ENCODE assay signal across 11 cellular contexts in genomic region chr6:123965894-123966293, GRCh38.
DNase-seq lines count a peak whose midpoint lies in the region; ATAC-seq and TF ChIP-seq lines count a peak whose summit lies in the region.
"Had no signal": no experiment of that assay in that cellular context is flagged by ENCODE, and none has a peak within 500 bp of the region (broad histone marks: within the 10 kb centered on the region; RNA-seq: fewer than 3 reads in every experiment).

No MANE protein-coding gene starts in this region.

- no peak overlapping the region for H3K4me3 Mint-ChIP-seq in progenitor cell of endocrine pancreas (ENCODE audit: low read depth)
- H3K4me3 Mint-ChIP-seq: stimulated activated memory B cell treated with anti-CD40 and anti-IgM and Interleukin-4, amounts not matched to agents 10 μg/mL and 1 μg/mL and 100 μg/mL, for 72 hours had no signal

- DNase-seq in NCI-H1092 treated with DMSO at 0.1 percent for 48 hours (lab: John Stamatoyannopoulos, UW) (peak; percentile 66), NCI-H1092 (lab: John Stamatoyannopoulos, UW) (no peak), NCI-H774 (lab: John Stamatoyannopoulos, UW) (peak; percentile 64), globus pallidus (ENCODE audit: low spot score) (peak; percentile 67), progenitor cell of endocrine pancreas (ENCODE audit: low spot score, unreplicated experiment) (no peak)
- DNase-seq in activated CD4-positive, alpha-beta T cell treated with anti-CD3 and anti-CD28 coated beads for 48 hours, result no peak
- DNase-seq: activated T-cell treated with anti-CD3 and anti-CD28 coated beads, Interleukin-2, amount 50 U/mL, for 1 hour; SIG-M5 had no signal

- ATAC-seq in GM19035 (IDR thresholded peaks at IDR 0.05; ENCODE audit: unreplicated experiment) (no peak), HG02763 (IDR thresholded peaks at IDR 0.05; ENCODE audit: unreplicated experiment) (no peak)
- ATAC-seq: stimulated activated memory B cell treated with anti-CD40 and anti-IgM and Interleukin-4, amounts not matched to agents 10 μg/mL and 1 μg/mL and 100 μg/mL, for 72 hours had no signal

- peaks cover 3% of the 10 kb centered on the region for H3K27me3 Mint-ChIP-seq in progenitor cell of endocrine pancreas
- H3K27me3 Mint-ChIP-seq: stimulated activated memory B cell treated with anti-CD40 and anti-IgM and Interleukin-4, amounts not matched to agents 10 μg/mL and 1 μg/mL and 100 μg/mL, for 72 hours had no signal

- peak; percentile 37 for TF ChIP-seq CTCF in progenitor cell of endocrine pancreas (IDR thresholded peaks at IDR 0.05; ENCODE audit: unreplicated experiment)

- H3K4me1 Mint-ChIP-seq in progenitor cell of endocrine pancreas (ENCODE audit: low read depth), result peaks cover 18% of the 10 kb centered on the region
- H3K4me1 Mint-ChIP-seq: stimulated activated memory B cell treated with anti-CD40 and anti-IgM and Interleukin-4, amounts not matched to agents 10 μg/mL and 1 μg/mL and 100 μg/mL, for 72 hours had no signal

- no peak overlapping the region for H3K27ac Mint-ChIP-seq in progenitor cell of endocrine pancreas
- H3K27ac Mint-ChIP-seq: stimulated activated memory B cell treated with anti-CD40 and anti-IgM and Interleukin-4, amounts not matched to agents 10 μg/mL and 1 μg/mL and 100 μg/mL, for 72 hours had no signal

- H3K9me3 Mint-ChIP-seq in progenitor cell of endocrine pancreas (ENCODE audit: low read depth), result no peaks in the 10 kb centered on the region
- H3K9me3 Mint-ChIP-seq: stimulated activated memory B cell treated with anti-CD40 and anti-IgM and Interleukin-4, amounts not matched to agents 10 μg/mL and 1 μg/mL and 100 μg/mL, for 72 hours had no signal

- no peaks in the 10 kb centered on the region for H3K36me3 Mint-ChIP-seq in progenitor cell of endocrine pancreas (ENCODE audit: insufficient read depth)
- H3K36me3 Mint-ChIP-seq: stimulated activated memory B cell treated with anti-CD40 and anti-IgM and Interleukin-4, amounts not matched to agents 10 μg/mL and 1 μg/mL and 100 μg/mL, for 72 hours had no signal

Comparison
In these comparisons a context has a peak if more than half of its experiments do, and no peak if none do; other contexts are left out.
1. DNase-seq: peak in NCI-H1092 treated with DMSO at 0.1 percent for 48 hours (single experiment), NCI-H774 (single experiment) and globus pallidus (single experiment); none in NCI-H1092 (single experiment), progenitor cell of endocrine pancreas (single experiment) and activated CD4-positive, alpha-beta T cell treated with anti-CD3 and anti-CD28 coated beads for 48 hours (single experiment).